8 cellular contexts compared by ENCODE assay signal in genomic region chr15:45187894-45188830, GRCh38. TPM values are rescaled to one million over a fixed set of nuclear protein-coding genes. Genes with fewer than 3 reads are reported as not detected.
A peak's percentile ranks its signal among the peaks of the same experiment; 100 is the strongest.
DNase-seq lines count a peak whose midpoint lies in the region; ATAC-seq, FAIRE-seq and TF ChIP-seq lines count a peak whose summit lies in the region.

SHF (minus strand) TSS chr15:45187966; CDS start chr15:45187951, 15 bp downstream.

- intact Hi-C loops in left lung (cut with DNase I) (no loop called here), posterior vena cava (cut with DNase I) (no loop called here)

- peaks cover 14 to 23% of the 10 kb centered on the region in 2 donors for H3K4me1 ChIP-seq in left lung

- peak within 1 kb of the TSS; percentile 94 for H3K27ac Mint-ChIP-seq in central memory CD8-positive, alpha-beta T cell (ENCODE audit: low read depth)

- peak within 1 kb of the TSS; percentile 44 to 51 for H3K4me3 ChIP-seq in left lung

- H3K4me1 Mint-ChIP-seq in central memory CD8-positive, alpha-beta T cell = peaks cover 18% of the 10 kb centered on the region

- H3K9me3 Mint-ChIP-seq in central memory CD8-positive, alpha-beta T cell = no peaks in the 10 kb centered on the region

- peaks cover 0 to 26% of the 10 kb centered on the region in 2 donors for H3K27me3 ChIP-seq in left lung

- ATAC-seq in central memory CD8-positive, alpha-beta T cell (replicated peaks; ENCODE audit: extremely low read depth, poor library complexity, severe bottlenecking) = peak; percentile 57
- ATAC-seq in left lung (peak; percentile 78), GM19328 (IDR thresholded peaks at IDR 0.05; ENCODE audit: unreplicated experiment) (no peak)

- peaks cover 9% of the 10 kb centered on the region for H3K36me3 Mint-ChIP-seq in central memory CD8-positive, alpha-beta T cell (ENCODE audit: insufficient read depth)

- H3K27ac ChIP-seq in left lung = peak within 1 kb of the TSS; percentile 41 to 56

- TF ChIP-seq CTCF in left lung (IDR thresholded peaks at IDR 0.05) = no peak

- peak within 1 kb of the TSS; percentile 90 for H3K4me3 Mint-ChIP-seq in central memory CD8-positive, alpha-beta T cell

- H3K9me3 ChIP-seq in left lung = no peaks in the 10 kb centered on the region

- no peaks in the 10 kb centered on the region for H3K36me3 ChIP-seq in left lung

- peak; percentile 47 for FAIRE-seq in GM18507 (lab: Jason Lieb, UNC)

- DNase-seq in GM18507 (ENCODE audit: extremely low spot score, insufficient read length, low read depth) = no peak
- DNase-seq in NCI-H128 (lab: John Stamatoyannopoulos, UW; ENCODE audit: unreplicated experiment) = peak; percentile 59
- peak; percentile 27 to 51 (median 42) for DNase-seq in activated CD4-positive, CD25-positive, alpha-beta regulatory T cell (lab: John Stamatoyannopoulos, UW)
- DNase-seq in central memory CD8-positive, alpha-beta T cell (ENCODE audit: low spot score in 2 of 2) = peak in 1 of 2 donors; percentile 34
- peak in 1 of 2 donors; percentile 64 for DNase-seq in left lung
- peak; percentile 56 to 68 for DNase-seq in stimulated activated CD4-positive, alpha-beta T cell treated with anti-CD3 and anti-CD28 coated beads, Interleukin-2, amount 100 ng/mL, for 48 hours
- DNase-seq in posterior vena cava (ENCODE audit: low spot score) = no peak

- peaks cover 25% of the 10 kb centered on the region for H3K27me3 Mint-ChIP-seq in central memory CD8-positive, alpha-beta T cell

RNA-seq across cellular contexts. Expression of gene SHF, which starts in this region (rescaled TPM):
- total RNA-seq in left lung (1 to 10 TPM; 5.5 to 7.7 TPM), posterior vena cava (1 to 10 TPM; 8.0 to 8.5 TPM)

Comparison
In these comparisons a context has a peak if more than half of its experiments do, and no peak if none do; other contexts are left out.
1. DNase-seq: peak in NCI-H128 (single experiment), activated CD4-positive, CD25-positive, alpha-beta regulatory T cell (4 of 4) and stimulated activated CD4-positive, alpha-beta T cell treated with anti-CD3 and anti-CD28 coated beads, Interleukin-2, amount 100 ng/mL, for 48 hours (2 of 2); none in GM18507 (single experiment) and posterior vena cava (single experiment).